ENCODE assay signal across 1 cellular context in genomic region chr1:25501235-25502058, GRCh38.
A peak's percentile ranks its signal among the peaks of the same experiment; 100 is the strongest.
TF ChIP-seq lines count a peak whose summit lies in the region.

No MANE protein-coding gene starts in this region.

TF ChIP-seq in GM12878, 131 proteins besides CTCF, POLR2A, EP300 and RAD21:
- TF ChIP-seq MTA2 (IDR thresholded peaks at IDR 0.05; ENCODE audit: low read depth) (no peak), ZBTB33 (IDR thresholded peaks at IDR 0.05) (peak; percentile 97)
TF ChIP-seq in GM12878: peak in this region for 1.
